ENCODE assay signal across 21 cellular contexts in the genomic region with DNA sequence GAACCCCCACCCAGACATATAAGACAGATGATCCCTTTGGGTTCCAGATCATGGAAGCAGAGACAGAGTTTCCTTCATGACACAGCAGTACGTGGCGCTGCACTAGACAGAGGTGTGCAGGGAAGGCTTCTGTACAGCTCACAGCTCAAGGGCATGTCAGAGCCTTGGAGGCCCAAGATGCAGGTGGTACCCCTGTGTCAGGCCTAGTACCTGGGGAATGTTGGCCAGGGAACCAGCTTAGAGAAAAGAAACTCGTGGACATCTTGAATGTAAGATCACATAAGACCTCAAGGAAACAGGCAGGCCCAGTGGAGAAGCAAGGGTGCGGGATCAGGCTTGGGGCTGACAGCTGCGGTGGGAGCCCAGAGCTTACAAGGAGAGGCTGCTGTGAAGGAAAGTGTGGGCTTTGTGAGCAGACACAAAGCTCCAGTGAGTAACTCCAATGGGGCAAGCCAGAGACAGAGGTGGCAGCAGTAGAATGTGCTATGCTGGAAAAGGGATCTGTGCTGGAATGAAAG.
"Had no signal": no experiment of that assay in that cellular context is flagged by ENCODE, and none has a peak within 500 bp of the region (broad histone marks: within the 10 kb centered on the region; RNA-seq: fewer than 3 reads in every experiment).

No MANE protein-coding gene starts in this region.

- H3K4me1 Mint-ChIP-seq: central memory CD8-positive, alpha-beta T cell; T-helper 17 cell had no signal

- H3K36me3 Mint-ChIP-seq: WTC11 had no signal

- H3K4me3 Mint-ChIP-seq: central memory CD8-positive, alpha-beta T cell; T-helper 17 cell; WTC11 had no signal

- DNase-seq: activated CD4-positive, alpha-beta T cell treated with anti-CD3 and anti-CD28 coated beads for 48 hours; activated CD4-positive, alpha-beta T cell treated with anti-CD3 and anti-CD28 coated beads, Interleukin-2, amount 50 U/mL, for 48 hours; activated CD4-positive, CD25-positive, alpha-beta regulatory T cell treated with anti-CD3 and anti-CD28 coated beads, Interleukin-2, amount 50 U/mL, for 72 hours; activated CD8-positive, alpha-beta memory T cell treated with anti-CD3 and anti-CD28 coated beads, Interleukin-2, amount 50 U/mL, for 48 hours; activated naive CD4-positive, alpha-beta T cell treated with anti-CD3 and anti-CD28 coated beads, Interleukin-2, amount 50 U/mL, for 16 hours; activated T-cell treated with anti-CD3 and anti-CD28 coated beads, Interleukin-2, amount 50 U/mL, for 1 hour; amniotic stem cell; body of pancreas; Kasumi-1; KBM-7; NCI-H146; NCI-H187 treated with DMSO at 0.1 percent for 48 hours; NCI-H2081 treated with DMSO at 0.1 percent for 48 hours; NCI-H446; NCI-H524; SHP77 treated with DMSO at 0.1 percent for 48 hours; T-helper 17 cell; T-helper 9 cell had no signal

- H3K27me3 ChIP-seq: ascending aorta, body of pancreas had no signal

- ATAC-seq: body of pancreas, T-helper 17 cell, WTC11 had no signal

- H3K27ac Mint-ChIP-seq: T-helper 17 cell, WTC11 had no signal

- H3K9me3 Mint-ChIP-seq: central memory CD8-positive, alpha-beta T cell had no signal

- H3K4me3 ChIP-seq: ascending aorta, body of pancreas had no signal

- H3K36me3 ChIP-seq: ascending aorta had no signal
